18 cellular contexts compared by ENCODE assay signal in genomic region chr19:47408156-47408938, GRCh38. TPM values are rescaled to one million over a fixed set of nuclear protein-coding genes. Genes with fewer than 3 reads are reported as not detected.
"Had no signal": no experiment of that assay in that cellular context is flagged by ENCODE, and none has a peak within 500 bp of the region (broad histone marks: within the 10 kb centered on the region; RNA-seq: fewer than 3 reads in every experiment).

No MANE protein-coding gene starts in this region.

- H3K27ac Mint-ChIP-seq: effector memory CD8-positive, alpha-beta T cell; naive thymus-derived CD4-positive, alpha-beta T cell; nephron progenitor cell; progenitor cell of endocrine pancreas; type B pancreatic cell had no signal

- H3K4me1 ChIP-seq: foreskin keratinocyte had no signal

- H3K4me3 Mint-ChIP-seq: effector memory CD8-positive, alpha-beta T cell; nephron progenitor cell; type B pancreatic cell had no signal

- H3K27me3 ChIP-seq: ovary had no signal

- H3K9me3 ChIP-seq: esophagus squamous epithelium, ovary had no signal

- H3K36me3 ChIP-seq: esophagus squamous epithelium, ovary had no signal

- DNase-seq: effector memory CD8-positive, alpha-beta T cell; esophagus squamous epithelium; foreskin keratinocyte; head of caudate nucleus; left colon; left ventricle myocardium superior; mammary epithelial cell; naive thymus-derived CD4-positive, alpha-beta T cell; nephron progenitor cell; ovary; right cardiac atrium; stimulated activated CD4-positive, alpha-beta T cell treated with anti-CD3 and anti-CD28 coated beads, Interleukin-2, amount 100 ng/mL, for 48 hours; stimulated activated naive CD4-positive, alpha-beta T cell treated with Interleukin-2 at 50 U/mL for 16 hours had no signal

- H3K36me3 Mint-ChIP-seq: type B pancreatic cell had no signal

- H3K9me3 Mint-ChIP-seq: effector memory CD8-positive, alpha-beta T cell; type B pancreatic cell had no signal

- H3K79me2 ChIP-seq: hepatocyte had no signal

- H3K4me3 ChIP-seq: esophagus squamous epithelium, hepatocyte, ovary, smooth muscle cell had no signal

- ATAC-seq: effector memory CD8-positive, alpha-beta T cell; foreskin keratinocyte; left colon; left ventricle myocardium superior; naive thymus-derived CD4-positive, alpha-beta T cell; right cardiac atrium had no signal

- H3K4me2 ChIP-seq: hepatocyte, smooth muscle cell had no signal

- H2AFZ ChIP-seq: hepatocyte had no signal

- H3K27ac ChIP-seq: esophagus squamous epithelium, foreskin keratinocyte, hepatocyte, ovary had no signal

RNA-seq across cellular contexts. Expression of gene MEIS3, which starts 11.0 kb away (rescaled TPM):
- total RNA-seq: mononuclear cell had no signal
- polyA plus RNA-seq: naive thymus-derived CD4-positive, alpha-beta T cell had no signal
